Comparison of ENCODE assay signal across 15 cellular contexts in the genomic region with DNA sequence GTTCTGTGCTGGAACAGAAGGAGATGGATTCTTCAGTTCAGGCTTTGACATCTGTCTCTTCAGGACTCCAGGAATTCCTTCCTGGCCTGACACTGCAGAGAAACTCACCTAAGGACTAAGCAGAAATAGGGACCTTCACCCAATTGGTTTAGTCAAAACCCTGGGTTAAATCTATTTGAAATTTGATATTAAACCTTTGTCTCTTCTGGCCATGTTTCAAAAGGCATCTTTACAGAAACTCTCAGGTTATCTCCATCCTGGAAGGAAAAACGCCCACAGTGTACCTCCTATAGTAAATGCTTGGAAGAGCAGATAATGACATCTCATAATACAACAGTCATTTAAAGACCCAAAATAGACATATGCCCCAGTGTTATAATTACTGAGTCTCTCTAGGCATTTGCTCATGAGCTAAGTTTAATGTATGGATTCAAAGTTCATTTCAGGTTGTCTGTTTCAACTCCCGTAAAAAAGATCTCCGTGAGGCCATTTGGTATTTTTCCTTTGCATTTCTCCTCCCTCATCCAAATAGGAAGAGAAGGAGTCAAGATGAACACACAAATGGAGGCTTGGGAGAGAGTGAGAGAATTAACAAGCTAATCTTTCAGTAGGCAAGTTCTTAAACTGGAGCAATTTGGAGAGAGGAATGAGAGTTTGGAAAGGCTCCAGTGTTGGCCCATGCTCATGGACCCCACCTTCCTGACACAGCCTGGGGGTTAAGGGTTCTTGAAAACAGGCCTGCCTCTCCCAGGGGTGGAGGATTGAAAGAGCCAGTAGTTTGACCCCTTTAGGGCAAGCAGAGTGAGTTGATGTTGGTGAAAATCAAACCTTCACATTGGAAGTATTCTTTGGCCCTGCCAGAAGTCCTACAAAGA. TPM values are rescaled to one million over a fixed set of nuclear protein-coding genes. Genes with fewer than 3 reads are reported as not detected.
DNase-seq lines count a peak whose midpoint lies in the region; ATAC-seq, FAIRE-seq and TF ChIP-seq lines count a peak whose summit lies in the region.
"Had no signal": no experiment of that assay in that cellular context is flagged by ENCODE, and none has a peak within 500 bp of the region (broad histone marks: within the 10 kb centered on the region; RNA-seq: fewer than 3 reads in every experiment).

No MANE protein-coding gene starts in this region.

- peak overlapping the region; percentile 4 for H3K27ac Mint-ChIP-seq in activated naive CD4-positive, alpha-beta T cell treated with anti-CD3 and anti-CD28 coated beads, Interleukin-2, amount 50 U/mL, for 24 hours
- H3K27ac Mint-ChIP-seq in type B pancreatic cell, result peak overlapping the region; percentile 97
- H3K27ac Mint-ChIP-seq: endodermal cell had no signal

- H3K27me3 ChIP-seq in Panc1 (ENCODE audit: control insufficient read depth, insufficient read depth, low read length) (no peaks in the 10 kb centered on the region), HAP-1 (ENCODE audit: low read depth) (peaks cover 13% of the 10 kb centered on the region)
- H3K27me3 ChIP-seq: vagina had no signal

- TF ChIP-seq POLR2A in GM12892 (IDR thresholded peaks at IDR 0.05; ENCODE audit: low read depth, low read length), result no peak

- H3K4me1 ChIP-seq in Panc1 (ENCODE audit: control insufficient read depth, insufficient read depth, low read length) (peaks cover 76% of the 10 kb centered on the region), HAP-1 (peaks cover 6% of the 10 kb centered on the region; the same call in 1 of the 2 replicates)
- H3K4me1 ChIP-seq: breast epithelium had no signal

- peak overlapping the region; percentile 28 for H3K4me3 Mint-ChIP-seq in activated naive CD4-positive, alpha-beta T cell treated with anti-CD3 and anti-CD28 coated beads, Interleukin-2, amount 50 U/mL, for 24 hours
- peak overlapping the region; percentile 91 for H3K4me3 Mint-ChIP-seq in type B pancreatic cell
- H3K4me3 Mint-ChIP-seq: endodermal cell had no signal

- TF ChIP-seq CTCF in Panc1 (IDR thresholded peaks at IDR 0.05) (no peak), fibroblast of mammary gland (conservative IDR thresholded peaks at IDR 0.05; ENCODE audit: control insufficient read depth, insufficient read depth, low read depth, low read length) (no peak), type B pancreatic cell (conservative IDR thresholded peaks at IDR 0.05) (no peak)

- in situ Hi-C loops in Panc1 (cut with HindIII; ENCODE audit: low pct_unique_long_range_greater_than_20kb, low sequenced_read_pairs), result no loop called here
- in situ Hi-C loops in HAP-1 (cut with MboI; ENCODE audit: low sequenced_read_pairs), result no loop called here

- POLR2A ChIA-PET in Panc1 (lab: Charles Lee), result interaction anchor here (1.4 kb wide), 1 partner anchor 10 kb away, joined by 3 read pairs; a partner anchor contains a TSS

- no peak for DNase-seq in activated naive CD4-positive, alpha-beta T cell treated with anti-CD3 and anti-CD28 coated beads, Interleukin-2, amount 50 U/mL, for 16 hours
- DNase-seq in Panc1 (ENCODE audit: low read depth, low spot score) (no peak), fibroblast of mammary gland (ENCODE audit: low read depth) (peak; percentile 73), type B pancreatic cell (ENCODE audit: extremely low spot score, unreplicated experiment) (no peak), GM12892 (ENCODE audit: insufficient read length) (no peak), HAP-1 (ENCODE audit: low spot score in 2 of 2) (no peak), HUDEP-2 (lab: John Stamatoyannopoulos, UW; ENCODE audit: unreplicated experiment in 76 of 76) (no peak)
- DNase-seq: activated CD8-positive, alpha-beta memory T cell treated with anti-CD3 and anti-CD28 coated beads, Interleukin-2, amount 50 U/mL, for 48 hours; endodermal cell; lower lobe of right lung; NCI-H526; stimulated activated CD4-positive, alpha-beta T cell treated with anti-CD3 and anti-CD28 coated beads, Interleukin-12 subunit alpha, Interleukin-12 subunit beta, amount 100 ng/mL, for 4 hours had no signal

- no TSS peak for BruUV-seq in Panc1 (replicated peaks; lab: Mats Ljungman, UMichigan)

- ATAC-seq in Panc1, result no peak

- H3K9me3 ChIP-seq in Panc1 (ENCODE audit: control insufficient read depth, insufficient read depth, low read depth, low read length) (no peaks in the 10 kb centered on the region), HAP-1 (no peaks in the 10 kb centered on the region)
- H3K9me3 ChIP-seq: breast epithelium, lower lobe of right lung, vagina had no signal

- CTCF ChIA-PET in Panc1 (lab: Charles Lee), result interaction anchor here (0.5 to 1.6 kb wide), 2 partner anchors 32 to 321 kb away, joined by 3 to 4 read pairs; no protein-coding TSS in a partner anchor

- peak overlapping the region; percentile 99 for H3K27ac ChIP-seq in Panc1 (ENCODE audit: low read length)

- no peaks in the 10 kb centered on the region for H3K9me3 Mint-ChIP-seq in activated naive CD4-positive, alpha-beta T cell treated with anti-CD3 and anti-CD28 coated beads, Interleukin-2, amount 50 U/mL, for 24 hours
- H3K9me3 Mint-ChIP-seq in type B pancreatic cell, result no peaks in the 10 kb centered on the region
- H3K9me3 Mint-ChIP-seq: endodermal cell had no signal

- H3K36me3 Mint-ChIP-seq in activated naive CD4-positive, alpha-beta T cell treated with anti-CD3 and anti-CD28 coated beads, Interleukin-2, amount 50 U/mL, for 24 hours, result peaks cover 1% of the 10 kb centered on the region
- peaks cover 41% of the 10 kb centered on the region for H3K36me3 Mint-ChIP-seq in type B pancreatic cell

- intact Hi-C loops in Panc1 (cut with micrococcal nuclease; ENCODE audit: unreplicated experiment), result no loop called here

- H3K36me3 ChIP-seq in Panc1 (ENCODE audit: control insufficient read depth, insufficient read depth, low read length), result no peaks in the 10 kb centered on the region
- no peaks in the 10 kb centered on the region for H3K36me3 ChIP-seq in HAP-1 (replicated peaks)
- H3K36me3 ChIP-seq: breast epithelium, lower lobe of right lung, vagina had no signal

- FAIRE-seq in GM12892 (lab: Jason Lieb, UNC), result no peak

- peaks cover 70% of the 10 kb centered on the region for H3K27me3 Mint-ChIP-seq in activated naive CD4-positive, alpha-beta T cell treated with anti-CD3 and anti-CD28 coated beads, Interleukin-2, amount 50 U/mL, for 24 hours
- peaks cover 95% of the 10 kb centered on the region for H3K27me3 Mint-ChIP-seq in type B pancreatic cell

- H3K4me1 Mint-ChIP-seq in activated naive CD4-positive, alpha-beta T cell treated with anti-CD3 and anti-CD28 coated beads, Interleukin-2, amount 50 U/mL, for 24 hours, result peaks cover 60% of the 10 kb centered on the region
- peaks cover 57% of the 10 kb centered on the region for H3K4me1 Mint-ChIP-seq in type B pancreatic cell (ENCODE audit: unreplicated experiment)

- H3K4me3 ChIP-seq in Panc1 (ENCODE audit: low read depth in 2 of 2, low read length in 2 of 2) (peak overlapping the region; percentile 70 to 99), fibroblast of mammary gland (ENCODE audit: control insufficient read depth, low read depth, low read length) (no peak overlapping the region), HAP-1 (no peak overlapping the region)

RNA-seq across cellular contexts. Expression of a gene that starts 5.8 kb away (rescaled TPM):
- 27.9 TPM for total RNA-seq in Panc1 (2021; ENCODE audit: unreplicated experiment)
- polyA plus RNA-seq in Panc1 (2012; ENCODE audit: insufficient read length), result 19.4 TPM
- total RNA-seq in type B pancreatic cell (ENCODE audit: low replicate concordance), result 14.8 and 27.0 TPM in 2 replicates
- polyA plus RNA-seq in GM12892 (2012; ENCODE audit: missing spikeins), result 2.7 TPM
- total RNA-seq: endodermal cell had no signal

RNA-seq across cellular contexts. Expression of a gene that starts 6.1 kb away (rescaled TPM):
- total RNA-seq in Panc1 (2021; ENCODE audit: unreplicated experiment) (127 TPM), type B pancreatic cell (ENCODE audit: low replicate concordance) (46.9 and 93.7 TPM in 2 replicates)
- polyA plus RNA-seq in Panc1 (2012; ENCODE audit: insufficient read length), result 113 TPM
- polyA plus RNA-seq in GM12892 (2012; ENCODE audit: missing spikeins), result 4.5 TPM
- total RNA-seq: endodermal cell had no signal

RNA-seq across cellular contexts. Expression of a gene that starts 9.6 kb away (rescaled TPM):
- 67.2 TPM for total RNA-seq in Panc1 (2021; ENCODE audit: unreplicated experiment)
- polyA plus RNA-seq in Panc1 (2012; ENCODE audit: insufficient read length), result 64.4 TPM
- 10.1 and 20.8 TPM in 2 replicates for total RNA-seq in type B pancreatic cell (ENCODE audit: low replicate concordance)
- polyA plus RNA-seq in GM12892 (2012; ENCODE audit: missing spikeins), result not detected
- total RNA-seq: endodermal cell had no signal

RNA-seq across cellular contexts. Expression of a gene that starts 20.8 kb away (rescaled TPM):
- total RNA-seq in Panc1 (2021; ENCODE audit: unreplicated experiment), result 196 TPM
- 167 TPM for polyA plus RNA-seq in Panc1 (2012; ENCODE audit: insufficient read length)
- 17.6 and 20.3 TPM in 2 replicates for total RNA-seq in type B pancreatic cell (ENCODE audit: low replicate concordance)
- polyA plus RNA-seq in GM12892 (2012; ENCODE audit: missing spikeins), result not detected
- total RNA-seq: endodermal cell had no signal

RNA-seq across cellular contexts. Expression of a gene that starts 26.9 kb away (rescaled TPM):
- 44.0 TPM for total RNA-seq in Panc1 (2021; ENCODE audit: unreplicated experiment)
- polyA plus RNA-seq in Panc1 (2012; ENCODE audit: insufficient read length), result 36.5 TPM
- total RNA-seq in type B pancreatic cell (ENCODE audit: low replicate concordance), result 9.8 and 11.7 TPM in 2 replicates
- 4.1 TPM for polyA plus RNA-seq in GM12892 (2012; ENCODE audit: missing spikeins)
- total RNA-seq: endodermal cell had no signal

Comparison
In these comparisons a context has a peak if more than half of its experiments do, and no peak if none do; other contexts are left out.
1. H3K4me3 ChIP-seq: peak in Panc1 (2 of 2); none in fibroblast of mammary gland (single experiment) and HAP-1 (single experiment).